28 cellular contexts compared by ENCODE assay signal in genomic region chr5:9451017-9451416, GRCh38.
"Had no signal": no experiment of that assay in that cellular context is flagged by ENCODE, and none has a peak within 500 bp of the region (broad histone marks: within the 10 kb centered on the region; RNA-seq: fewer than 3 reads in every experiment).

No MANE protein-coding gene starts in this region.

- DNase-seq: hypothalamus; islet precursor cell; lower lobe of right lung; mammary epithelial cell; mesenchymal stem cell; naive thymus-derived CD8-positive, alpha-beta T cell; occipital lobe; stimulated activated CD4-positive, alpha-beta T cell treated with anti-CD3 and anti-CD28 coated beads, Interleukin-12 subunit alpha, Interleukin-12 subunit beta, amount 100 ng/mL, for 4 hours; stimulated activated CD4-positive, alpha-beta T cell treated with anti-CD3 and anti-CD28 coated beads, Interleukin-15, amount 100 ng/mL, for 24 hours; stimulated activated CD4-positive, alpha-beta T cell treated with anti-CD3 and anti-CD28 coated beads, Interleukin-2, amount 100 ng/mL, for 24 hours; stimulated activated CD4-positive, alpha-beta T cell treated with anti-CD3 and anti-CD28 coated beads, Interleukin-4, amount 100 ng/mL, for 1 hour; stimulated activated naive B cell treated with anti-CD40 and anti-IgM and Interleukin-4, amounts not matched to agents 10 μg/mL and 1 μg/mL and 100 μg/mL, for 72 hours; stimulated activated naive CD8-positive, alpha-beta T cell treated with anti-CD3 and anti-CD28 coated beads, Interleukin-15, Interleukin-2, amounts not matched to agents 100 U/mL and 50 U/mL, for 24 hours; stomach; testis; thyroid gland; transverse colon; upper lobe of right lung had no signal

- H3K4me3 Mint-ChIP-seq: naive thymus-derived CD8-positive, alpha-beta T cell; nephron; neural progenitor cell; stimulated activated naive B cell treated with anti-CD40 and anti-IgM and Interleukin-4, amounts not matched to agents 10 μg/mL and 1 μg/mL and 100 μg/mL, for 72 hours had no signal

- H3K79me2 ChIP-seq: parathyroid adenoma had no signal

- H3K9me3 ChIP-seq: lower lobe of right lung, neutrophil, testis, thyroid gland, transverse colon, upper lobe of right lung had no signal

- H3K4me2 ChIP-seq: neural progenitor cell had no signal

- H3K36me3 Mint-ChIP-seq: naive thymus-derived CD8-positive, alpha-beta T cell; stimulated activated naive B cell treated with anti-CD40 and anti-IgM and Interleukin-4, amounts not matched to agents 10 μg/mL and 1 μg/mL and 100 μg/mL, for 72 hours had no signal

- H3K4me1 Mint-ChIP-seq: naive thymus-derived CD8-positive, alpha-beta T cell; stimulated activated naive B cell treated with anti-CD40 and anti-IgM and Interleukin-4, amounts not matched to agents 10 μg/mL and 1 μg/mL and 100 μg/mL, for 72 hours had no signal

- ATAC-seq: left lobe of liver; lower lobe of right lung; naive thymus-derived CD8-positive, alpha-beta T cell; sciatic nerve; stimulated activated naive B cell treated with anti-CD40 and anti-IgM and Interleukin-4, amounts not matched to agents 10 μg/mL and 1 μg/mL and 100 μg/mL, for 72 hours; stimulated activated naive CD8-positive, alpha-beta T cell treated with anti-CD3 and anti-CD28 coated beads, Interleukin-15, Interleukin-2, amounts not matched to agents 100 U/mL and 50 U/mL, for 24 hours; upper lobe of right lung had no signal

- H3K27ac Mint-ChIP-seq: naive thymus-derived CD8-positive, alpha-beta T cell; nephron; progenitor cell of endocrine pancreas; stimulated activated naive B cell treated with anti-CD40 and anti-IgM and Interleukin-4, amounts not matched to agents 10 μg/mL and 1 μg/mL and 100 μg/mL, for 72 hours had no signal

- H3K4me1 ChIP-seq: lower lobe of right lung, parathyroid adenoma, stomach, testis, thyroid gland, transverse colon, upper lobe of right lung had no signal

- H3K9ac ChIP-seq: neural progenitor cell, parathyroid adenoma had no signal

- H2AFZ ChIP-seq: neural progenitor cell, parathyroid adenoma had no signal

- H3K36me3 ChIP-seq: lower lobe of right lung, neural progenitor cell, neutrophil, right atrium auricular region, stomach, thyroid gland, transverse colon, upper lobe of right lung had no signal

- H3K4me3 ChIP-seq: lower lobe of right lung, neural progenitor cell, right atrium auricular region, skin epidermis, stomach, testis, thyroid gland, transverse colon, upper lobe of right lung had no signal

- FAIRE-seq: urothelium cell line had no signal

- H3K27me3 Mint-ChIP-seq: stimulated activated naive B cell treated with anti-CD40 and anti-IgM and Interleukin-4, amounts not matched to agents 10 μg/mL and 1 μg/mL and 100 μg/mL, for 72 hours had no signal

- H3K27ac ChIP-seq: lower lobe of right lung, neural progenitor cell, neutrophil, parathyroid adenoma, skin epidermis, stomach, testis, thyroid gland, transverse colon, upper lobe of right lung had no signal

- H3K27me3 ChIP-seq: neural progenitor cell, neutrophil, right atrium auricular region, stomach, testis, thyroid gland, transverse colon, upper lobe of right lung had no signal
